Comparison of ENCODE assay signal across 12 cellular contexts in genomic region chr12:85527192-85527591, GRCh38.
DNase-seq lines count a peak whose midpoint lies in the region; ATAC-seq and TF ChIP-seq lines count a peak whose summit lies in the region.
"Had no signal": no experiment of that assay in that cellular context is flagged by ENCODE, and none has a peak within 500 bp of the region (broad histone marks: within the 10 kb centered on the region; RNA-seq: fewer than 3 reads in every experiment).

No MANE protein-coding gene starts in this region.

- peak overlapping the region; percentile 89 for H2AFZ ChIP-seq in Loucy (ENCODE audit: low read length)
- H2AFZ ChIP-seq in trophoblast cell (ENCODE audit: insufficient read depth, low read length, poor library complexity) = no peak overlapping the region

- no peak overlapping the region for H3K23ac ChIP-seq in trophoblast cell (ENCODE audit: low read length)

- H3K79me2 ChIP-seq in Loucy (ENCODE audit: insufficient read depth, low read length) = no peaks in the 10 kb centered on the region
- H3K79me2 ChIP-seq in trophoblast cell (ENCODE audit: control insufficient read depth, insufficient read depth, low read length, poor library complexity) = no peaks in the 10 kb centered on the region

- no peaks in the 10 kb centered on the region for H3K36me3 ChIP-seq in Loucy (ENCODE audit: insufficient read depth, low read length)
- H3K36me3 ChIP-seq in trophoblast cell (ENCODE audit: control insufficient read depth in 1 of 2, insufficient read depth in 2 of 2, low read length in 2 of 2) = no peaks in the 10 kb centered on the region
- H3K36me3 ChIP-seq: tibial nerve had no signal

- H3K9ac ChIP-seq in Loucy (ENCODE audit: low read depth, low read length, poor library complexity, severe bottlenecking) (peak overlapping the region; percentile 53), trophoblast cell (ENCODE audit: low read length) (no peak overlapping the region)

- peak overlapping the region; percentile 37 for H3K4me3 ChIP-seq in Loucy (ENCODE audit: low read length, poor library complexity, severe bottlenecking)
- H3K4me3 ChIP-seq in trophoblast cell (ENCODE audit: low read depth, low read length) = no peak overlapping the region
- H3K4me3 ChIP-seq: tibial nerve had no signal

- H4K91ac ChIP-seq in trophoblast cell (ENCODE audit: low read depth, low read length) = no peak overlapping the region

- no peak overlapping the region for H4K12ac ChIP-seq in trophoblast cell (ENCODE audit: low read depth, low read length)

- no peak for TF ChIP-seq CTCF in Loucy (conservative IDR thresholded peaks at IDR 0.05; ENCODE audit: low read length)

- no peak overlapping the region for H4K8ac ChIP-seq in trophoblast cell (ENCODE audit: low read depth, low read length)

- H3K27me3 ChIP-seq in Loucy (ENCODE audit: insufficient read depth, low read length, poor library complexity, severe bottlenecking) (no peaks in the 10 kb centered on the region), trophoblast cell (ENCODE audit: insufficient read depth, low read length) (no peaks in the 10 kb centered on the region)
- H3K27me3 ChIP-seq: tibial nerve had no signal

- H3K4ac ChIP-seq in trophoblast cell (ENCODE audit: low read depth, low read length) = no peak overlapping the region

- no peak overlapping the region for H2BK12ac ChIP-seq in trophoblast cell (ENCODE audit: low read length)

- H3K4me1 ChIP-seq in Loucy (ENCODE audit: insufficient read depth, low read length, poor library complexity, severe bottlenecking) (peaks cover 17% of the 10 kb centered on the region), trophoblast cell (ENCODE audit: control insufficient read depth in 1 of 2, insufficient read depth in 2 of 2, low read length in 2 of 2) (no peaks in the 10 kb centered on the region)
- H3K4me1 ChIP-seq: tibial nerve had no signal

- DNase-seq in NCI-H1930 (lab: John Stamatoyannopoulos, UW) (no peak), HuH-7 (ENCODE audit: low spot score) (no peak), trophoblast cell (no peak), Kasumi-1 (lab: John Stamatoyannopoulos, UW) (no peak)
- DNase-seq: activated CD8-positive, alpha-beta memory T cell treated with anti-CD3 and anti-CD28 coated beads, Interleukin-2, amount 10 ng/mL, durations not matched to agents 7 days and 5 days; mesenchymal stem cell; NCI-H774 had no signal

- H3K9me2 ChIP-seq in Loucy (replicated peaks; ENCODE audit: low read depth, low read length) = no peaks in the 10 kb centered on the region

- no peaks in the 10 kb centered on the region for H3K79me1 ChIP-seq in trophoblast cell (ENCODE audit: low read length)

- ATAC-seq in GM18511 (IDR thresholded peaks at IDR 0.05; ENCODE audit: unreplicated experiment) = peak; percentile 71
- peak; percentile 63 for ATAC-seq in GM21381 (IDR thresholded peaks at IDR 0.05; ENCODE audit: unreplicated experiment)
- peak; percentile 66 for ATAC-seq in HG02981 (IDR thresholded peaks at IDR 0.05; ENCODE audit: unreplicated experiment)
- ATAC-seq: activated CD8-positive, alpha-beta memory T cell treated with anti-CD3 and anti-CD28 coated beads, Interleukin-2, amount 10 ng/mL, durations not matched to agents 7 days and 5 days had no signal

- no peaks in the 10 kb centered on the region for H3F3A ChIP-seq in Loucy (ENCODE audit: low read depth)

- H2BK5ac ChIP-seq in trophoblast cell (ENCODE audit: low read depth, low read length, poor library complexity) = no peak overlapping the region

- no peaks in the 10 kb centered on the region for H4K20me1 ChIP-seq in Loucy (ENCODE audit: insufficient read depth, low read length, poor library complexity, severe bottlenecking)

- no peak overlapping the region for H2AK5ac ChIP-seq in trophoblast cell (ENCODE audit: low read length)

- H3K4me2 ChIP-seq in Loucy (ENCODE audit: low read depth, low read length, poor library complexity, severe bottlenecking) (peak overlapping the region; percentile 63), trophoblast cell (ENCODE audit: low read length) (no peak overlapping the region)

- H3K9me3 ChIP-seq in Loucy (ENCODE audit: insufficient read depth, low read depth, low read length) = no peaks in the 10 kb centered on the region
- H3K9me3 ChIP-seq in trophoblast cell (ENCODE audit: insufficient read depth, low read depth, low read length) = no peaks in the 10 kb centered on the region
- H3K9me3 ChIP-seq: tibial nerve had no signal

- H3K14ac ChIP-seq in trophoblast cell (ENCODE audit: low read length) = no peak overlapping the region

- no CpG with 5 or more reads among the region's 2 CpGs for WGBS in trophoblast cell (ENCODE audit: extremely low coverage, insufficient coverage, insufficient read length)

- no peak overlapping the region for H2BK120ac ChIP-seq in trophoblast cell (ENCODE audit: insufficient read depth, low read length, poor library complexity)

- H3K18ac ChIP-seq in trophoblast cell (ENCODE audit: low read length) = no peak overlapping the region

- no peak overlapping the region for H3K27ac ChIP-seq in trophoblast cell (ENCODE audit: low read depth, low read length)
- H3K27ac ChIP-seq: tibial nerve had no signal
